13 cellular contexts compared by ENCODE assay signal in genomic region chr11:17475666-17476316, GRCh38.
DNase-seq lines count a peak whose midpoint lies in the region; ATAC-seq lines count a peak whose summit lies in the region.
"Had no signal": no experiment of that assay in that cellular context is flagged by ENCODE, and none has a peak within 500 bp of the region (broad histone marks: within the 10 kb centered on the region; RNA-seq: fewer than 3 reads in every experiment).

No MANE protein-coding gene starts in this region.

- H3K27ac ChIP-seq in BLaER1 (no peak overlapping the region), HUES48 (ENCODE audit: low read depth, low read length) (no peak overlapping the region)
- H3K27ac ChIP-seq: gastroesophageal sphincter, tibial artery had no signal

- H3K4me3 ChIP-seq in BLaER1, result peak overlapping the region; percentile 50
- peak overlapping the region; percentile 76 for H3K4me3 ChIP-seq in HUES48 (ENCODE audit: low read depth, low read length)
- peak overlapping the region; percentile 65 for H3K4me3 ChIP-seq in endocrine pancreas (ENCODE audit: control insufficient read depth, insufficient read depth, low read length)
- peak overlapping the region; percentile 73 for H3K4me3 ChIP-seq in neuron (ENCODE audit: low read length)

- ATAC-seq in GM18873 (IDR thresholded peaks at IDR 0.05; ENCODE audit: low FRiP score, unreplicated experiment) (no peak), HG03175 (IDR thresholded peaks at IDR 0.05; ENCODE audit: unreplicated experiment) (no peak)
- ATAC-seq: gastroesophageal sphincter had no signal

- H3K36me3 ChIP-seq in BLaER1 (no peaks in the 10 kb centered on the region), HUES48 (ENCODE audit: control insufficient read depth, insufficient read depth, low read length) (no peaks in the 10 kb centered on the region), endocrine pancreas (ENCODE audit: control insufficient read depth, insufficient read depth, low read length) (no peaks in the 10 kb centered on the region), neuron (ENCODE audit: insufficient read depth, low read length) (no peaks in the 10 kb centered on the region)
- H3K36me3 ChIP-seq: gastroesophageal sphincter, tibial artery had no signal

- H3K9me3 ChIP-seq in BLaER1, result no peaks in the 10 kb centered on the region
- H3K9me3 ChIP-seq in HUES48 (ENCODE audit: control insufficient read depth, insufficient read depth, low read length), result no peaks in the 10 kb centered on the region
- no peaks in the 10 kb centered on the region for H3K9me3 ChIP-seq in endocrine pancreas (ENCODE audit: control insufficient read depth, low read length)
- H3K9me3 ChIP-seq in neuron (ENCODE audit: low read length), result no peaks in the 10 kb centered on the region
- H3K9me3 ChIP-seq: gastroesophageal sphincter, tibial artery had no signal

- peak overlapping the region; percentile 95 for H2AFZ ChIP-seq in neuron (ENCODE audit: low read depth, low read length)

- H3K4me1 ChIP-seq in BLaER1 (peaks cover 5% of the 10 kb centered on the region; the same call in 1 of the 2 replicates), HUES48 (ENCODE audit: control insufficient read depth, insufficient read depth, low read length) (peaks cover 12% of the 10 kb centered on the region), endocrine pancreas (ENCODE audit: control insufficient read depth, insufficient read depth, low read length) (peaks cover 5% of the 10 kb centered on the region), neuron (ENCODE audit: insufficient read depth, low read length) (peaks cover 12% of the 10 kb centered on the region)

- peak overlapping the region; percentile 48 for H3K4me2 ChIP-seq in BLaER1

- no peak for DNase-seq in GM19240 (ENCODE audit: insufficient read length, low spot score)
- no peak for DNase-seq in activated CD4-positive, alpha-beta T cell treated with anti-CD3 and anti-CD28 coated beads for 4 hours
- DNase-seq: activated T-cell treated with anti-CD3 and anti-CD28 coated beads for 4 hours; NCI-H446; stimulated activated CD4-positive, alpha-beta T cell treated with anti-CD3 and anti-CD28 coated beads, Interleukin-4, amount 100 ng/mL, for 4 hours; tibial artery had no signal

- H3K27me3 ChIP-seq in BLaER1 (peaks cover 65% of the 10 kb centered on the region), HUES48 (ENCODE audit: control insufficient read depth, insufficient read depth, low read length) (peaks cover 59% of the 10 kb centered on the region), endocrine pancreas (ENCODE audit: control insufficient read depth, insufficient read depth, low read length) (no peaks in the 10 kb centered on the region), neuron (ENCODE audit: insufficient read depth, low read length) (peaks cover 44% of the 10 kb centered on the region)

- H4K20me1 ChIP-seq in BLaER1, result peaks cover 9% of the 10 kb centered on the region; the same call in 1 of the 2 replicates

- H3K9ac ChIP-seq in BLaER1 (no peak overlapping the region), HUES48 (ENCODE audit: low read depth, low read length) (no peak overlapping the region), endocrine pancreas (ENCODE audit: control insufficient read depth, insufficient read depth, low read length) (peak overlapping the region; percentile 89)
